Comparison of ENCODE assay signal across 8 cellular contexts in the genomic region with DNA sequence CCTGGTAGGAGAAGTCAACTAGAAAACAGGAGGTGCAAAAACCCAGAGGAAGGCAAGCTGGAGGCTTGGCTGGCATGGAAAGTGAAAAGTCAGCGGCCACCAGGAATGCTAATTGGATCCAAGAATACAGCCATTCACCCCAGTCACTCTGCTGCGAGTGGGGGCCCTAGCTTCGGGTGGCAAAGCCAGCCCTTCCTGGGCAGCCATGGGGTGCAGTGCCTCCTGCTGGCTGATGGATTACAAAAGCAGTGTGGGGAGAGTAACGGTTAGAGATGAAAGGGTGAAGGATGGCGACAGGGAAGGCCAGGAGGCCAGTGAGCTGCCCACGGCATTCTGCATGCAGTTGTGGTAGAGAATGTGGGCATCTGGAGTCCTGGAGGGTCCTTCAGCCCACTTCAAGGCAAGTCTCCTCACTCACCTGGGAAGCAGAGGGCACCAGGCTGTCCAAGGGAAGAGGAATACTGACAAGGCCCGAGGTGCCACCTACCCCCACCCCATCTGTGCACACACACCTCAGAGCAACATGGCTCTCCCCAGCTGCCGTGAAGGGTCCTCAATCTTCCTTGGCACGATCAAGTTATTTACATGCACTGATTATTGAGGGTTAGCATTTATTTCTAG. TPM values are rescaled to one million over a fixed set of nuclear protein-coding genes. Genes with fewer than 3 reads are reported as not detected.
DNase-seq lines count a peak whose midpoint lies in the region; ATAC-seq and TF ChIP-seq lines count a peak whose summit lies in the region.

No MANE protein-coding gene starts in this region.

- peak overlapping the region in 2 of 3 experiments; percentile 41 to 51 for H3K4me3 Mint-ChIP-seq in nephron

- peaks cover 4% of the 10 kb centered on the region for H3K27me3 Mint-ChIP-seq in nephron (ENCODE audit: low read depth)

- no peaks in the 10 kb centered on the region for H3K9me3 ChIP-seq in BE2C

- H3K27ac ChIP-seq in cingulate gyrus (ENCODE audit: low read depth, low read length): peak overlapping the region; percentile 81

- peak; percentile 55 for TF ChIP-seq CTCF in BE2C (IDR thresholded peaks at IDR 0.05; ENCODE audit: low read depth, low read length)
- peak; percentile 22 to 37 (median 25) for TF ChIP-seq CTCF in nephron (IDR thresholded peaks at IDR 0.05; ENCODE audit: unreplicated experiment in 3 of 3)

- no peaks in the 10 kb centered on the region for H3K9me3 Mint-ChIP-seq in nephron

- H3K4me3 ChIP-seq in BE2C (ENCODE audit: low read depth, low read length): no peak overlapping the region

- no peaks in the 10 kb centered on the region for H3K4me1 ChIP-seq in BE2C

- DNase-seq in BE2C: no peak
- peak; percentile 19 for DNase-seq in KBM-7
- DNase-seq in SK-N-DZ (ENCODE audit: low spot score): no peak
- no peak for DNase-seq in DMS79 (lab: John Stamatoyannopoulos, UW)
- no peak for DNase-seq in NCI-H510A (lab: John Stamatoyannopoulos, UW)

- ATAC-seq in HG02973 (IDR thresholded peaks at IDR 0.05; ENCODE audit: unreplicated experiment): no peak

- H3K4me1 Mint-ChIP-seq in nephron: peaks cover 62% of the 10 kb centered on the region

- H3K36me3 ChIP-seq in BE2C: peaks cover 91% of the 10 kb centered on the region

- H3K27ac Mint-ChIP-seq in nephron: peak overlapping the region; percentile 93 to 100 (median 97)

- H3K36me3 Mint-ChIP-seq in nephron (ENCODE audit: low read depth): peaks cover 61% of the 10 kb centered on the region

- H3K27me3 ChIP-seq in BE2C: no peaks in the 10 kb centered on the region

- in situ Hi-C loops in KBM-7 (cut with MboI; ENCODE audit: low pct_unique_long_range_greater_than_20kb, low sequenced_read_pairs): no loop called here

RNA-seq across cellular contexts. Expression of a gene that starts 20.3 kb away (rescaled TPM):
- not detected for polyA plus RNA-seq in BE2C (2012; ENCODE audit: insufficient read depth, insufficient read length, low read depth)
- polyA plus RNA-seq in SK-N-DZ (2014; cell fraction: cytosol; rRNA removed): 0.09 TPM in 1 of 2 replicates, not detected in the other
- 0.14 and 0.46 TPM in 2 replicates for polyA plus RNA-seq in SK-N-DZ (2014; cell fraction: nucleus; rRNA removed)

RNA-seq across cellular contexts. Expression of a gene that starts 51.7 kb away (rescaled TPM):
- polyA plus RNA-seq in BE2C (2012; ENCODE audit: insufficient read depth, insufficient read length, low read depth): 0.36 TPM
- 12.9 and 19.6 TPM in 2 replicates for polyA plus RNA-seq in SK-N-DZ (2014; cell fraction: cytosol; rRNA removed)
- polyA plus RNA-seq in SK-N-DZ (2014; cell fraction: nucleus; rRNA removed): 11.2 and 15.9 TPM in 2 replicates
